In genomic region chrX:16785247-16786138, GRCh38 we compare ENCODE assay signal across 8 cellular contexts. TPM values are rescaled to one million over a fixed set of nuclear protein-coding genes. Genes with fewer than 3 reads are reported as not detected.
DNase-seq lines count a peak whose midpoint lies in the region; ATAC-seq and FAIRE-seq lines count a peak whose summit lies in the region.

No MANE protein-coding gene starts in this region.

- H3K27me3 Mint-ChIP-seq in T-helper 1 cell treated with Interleukin-12 subunit alpha and Interleukin-12 subunit beta and Interleukin-4 antibody, amounts not matched to agents 30 μg/mL and 1 μg/mL, for 36 hours (ENCODE audit: low read depth) = no peaks in the 10 kb centered on the region
- H3K27me3 Mint-ChIP-seq in activated CD4-positive, alpha-beta T cell treated with anti-CD3 and anti-CD28 coated beads, Interleukin-2, amount 10 ng/mL, durations not matched to agents 24 days and 14 days = no peaks in the 10 kb centered on the region

- intact Hi-C loops in activated CD4-positive, alpha-beta T cell treated with anti-CD3 and anti-CD28 coated beads, Interleukin-2, amount 10 ng/mL, durations not matched to agents 24 days and 14 days (cut with micrococcal nuclease) = loop anchor here (1.0 to 10.0 kb wide), 4 partner anchors 66 to 1111 kb away; partner anchors contain the start of genes AP1S2, RBBP7 and SYAP1
- intact Hi-C loops in head of caudate nucleus (cut with DNase I) = no loop called here

- no peak for ATAC-seq in GM18873 (IDR thresholded peaks at IDR 0.05; ENCODE audit: low FRiP score, unreplicated experiment)

- DNase-seq in T-helper 1 cell = no peak
- no peak for DNase-seq in activated CD4-positive, alpha-beta T cell treated with anti-CD3 and anti-CD28 coated beads, Interleukin-2, amount 10 ng/mL, durations not matched to agents 24 days and 14 days
- DNase-seq in head of caudate nucleus = peak in 40 of 42 donors; percentile 2 to 54 (median 26)
- DNase-seq in skeletal muscle cell (ENCODE audit: low read depth) = no peak
- DNase-seq in frontal cortex (ENCODE audit: low spot score in 2 of 2) = no peak
- no peak for DNase-seq in NCI-H1105 treated with DMSO at 0.1 percent for 48 hours (lab: John Stamatoyannopoulos, UW)

- H3K4me3 Mint-ChIP-seq in T-helper 1 cell treated with Interleukin-12 subunit alpha and Interleukin-12 subunit beta and Interleukin-4 antibody, amounts not matched to agents 30 μg/mL and 1 μg/mL, for 36 hours = peak overlapping the region; percentile 88
- peak overlapping the region; percentile 99 for H3K4me3 Mint-ChIP-seq in activated CD4-positive, alpha-beta T cell treated with anti-CD3 and anti-CD28 coated beads, Interleukin-2, amount 10 ng/mL, durations not matched to agents 24 days and 14 days

- H3K4me3 ChIP-seq in skeletal muscle cell (ENCODE audit: low read depth, low read length) = peak overlapping the region; percentile 60

- no peak for FAIRE-seq in frontal cortex (lab: Jason Lieb, UNC)

- peak overlapping the region; percentile 89 for H3K27ac Mint-ChIP-seq in T-helper 1 cell treated with Interleukin-12 subunit alpha and Interleukin-12 subunit beta and Interleukin-4 antibody, amounts not matched to agents 30 μg/mL and 1 μg/mL, for 36 hours
- peak overlapping the region; percentile 96 for H3K27ac Mint-ChIP-seq in activated CD4-positive, alpha-beta T cell treated with anti-CD3 and anti-CD28 coated beads, Interleukin-2, amount 10 ng/mL, durations not matched to agents 24 days and 14 days

- no peaks in the 10 kb centered on the region for H3K9me3 Mint-ChIP-seq in T-helper 1 cell treated with Interleukin-12 subunit alpha and Interleukin-12 subunit beta and Interleukin-4 antibody, amounts not matched to agents 30 μg/mL and 1 μg/mL, for 36 hours
- no peaks in the 10 kb centered on the region for H3K9me3 Mint-ChIP-seq in activated CD4-positive, alpha-beta T cell treated with anti-CD3 and anti-CD28 coated beads, Interleukin-2, amount 10 ng/mL, durations not matched to agents 24 days and 14 days

- peaks cover 5% of the 10 kb centered on the region for H3K4me1 Mint-ChIP-seq in T-helper 1 cell treated with Interleukin-12 subunit alpha and Interleukin-12 subunit beta and Interleukin-4 antibody, amounts not matched to agents 30 μg/mL and 1 μg/mL, for 36 hours (ENCODE audit: low read depth)
- peaks cover 11% of the 10 kb centered on the region for H3K4me1 Mint-ChIP-seq in activated CD4-positive, alpha-beta T cell treated with anti-CD3 and anti-CD28 coated beads, Interleukin-2, amount 10 ng/mL, durations not matched to agents 24 days and 14 days

- H3K36me3 Mint-ChIP-seq in T-helper 1 cell treated with Interleukin-12 subunit alpha and Interleukin-12 subunit beta and Interleukin-4 antibody, amounts not matched to agents 30 μg/mL and 1 μg/mL, for 36 hours (ENCODE audit: low read depth) = no peaks in the 10 kb centered on the region
- peaks cover 5% of the 10 kb centered on the region for H3K36me3 Mint-ChIP-seq in activated CD4-positive, alpha-beta T cell treated with anti-CD3 and anti-CD28 coated beads, Interleukin-2, amount 10 ng/mL, durations not matched to agents 24 days and 14 days (ENCODE audit: low read depth)

RNA-seq across cellular contexts. Expression of gene TXLNG, which starts 0.8 kb away (rescaled TPM):
- total RNA-seq in activated CD4-positive, alpha-beta T cell treated with anti-CD3 and anti-CD28 coated beads, Interleukin-2, amount 10 ng/mL, durations not matched to agents 24 days and 14 days = 23.4 and 24.4 TPM in 2 replicates
- total RNA-seq in frontal cortex = 11.8 TPM

Comparison
In these comparisons a context has a peak if more than half of its experiments do, and no peak if none do; other contexts are left out.
1. DNase-seq: peak in head of caudate nucleus (40 of 42); none in T-helper 1 cell (0 of 5), activated CD4-positive, alpha-beta T cell treated with anti-CD3 and anti-CD28 coated beads, Interleukin-2, amount 10 ng/mL, durations not matched to agents 24 days and 14 days (single experiment), skeletal muscle cell (single experiment), frontal cortex (0 of 2) and NCI-H1105 treated with DMSO at 0.1 percent for 48 hours (single experiment).